8 cellular contexts compared by ENCODE assay signal in genomic region chr5:140106805-140107311, GRCh38. TPM values are rescaled to one million over a fixed set of nuclear protein-coding genes. Genes with fewer than 3 reads are reported as not detected.
A peak's percentile ranks its signal among the peaks of the same experiment; 100 is the strongest.
DNase-seq lines count a peak whose midpoint lies in the region; ATAC-seq, FAIRE-seq and TF ChIP-seq lines count a peak whose summit lies in the region.

No MANE protein-coding gene starts in this region.

- TF ChIP-seq CTCF in VCaP (conservative IDR thresholded peaks at IDR 0.05) (no peak), glutamatergic neuron (IDR thresholded peaks at IDR 0.05; ENCODE audit: partially characterized antibody, unreplicated experiment) (no peak)

- peaks cover 19% of the 10 kb centered on the region for H3K27me3 Mint-ChIP-seq in glutamatergic neuron (ENCODE audit: unreplicated experiment)

- peaks cover 7% of the 10 kb centered on the region for H3K4me1 Mint-ChIP-seq in glutamatergic neuron (ENCODE audit: low read depth, unreplicated experiment)

- ATAC-seq in sciatic nerve (peak; percentile 35), HG02623 (IDR thresholded peaks at IDR 0.05; ENCODE audit: unreplicated experiment) (no peak)

- H3K27ac Mint-ChIP-seq in glutamatergic neuron (ENCODE audit: unreplicated experiment): peak overlapping the region; percentile 53

- DNase-seq in GM12891 (ENCODE audit: insufficient read length, low spot score) (no peak), glutamatergic neuron (no peak), sciatic nerve (ENCODE audit: low spot score) (no peak), inferior parietal cortex (ENCODE audit: extremely low spot score) (no peak), NCI-H226 (no peak)
- no peak for DNase-seq in activated CD4-positive, alpha-beta T cell treated with anti-CD3 and anti-CD28 coated beads for 1 hour

- no peak for TF ChIP-seq POLR2A in GM12891 (IDR thresholded peaks at IDR 0.05; ENCODE audit: low read depth, low read length)

- H3K9me3 Mint-ChIP-seq in glutamatergic neuron (ENCODE audit: unreplicated experiment): peaks cover 11% of the 10 kb centered on the region

- H3K4me3 Mint-ChIP-seq in glutamatergic neuron (ENCODE audit: unreplicated experiment): peak overlapping the region; percentile 85

- FAIRE-seq in GM12891 (lab: Jason Lieb, UNC): peak; percentile 57

- H3K27ac ChIP-seq in VCaP: peak overlapping the region; percentile 97

- intact Hi-C loops in sciatic nerve (cut with DNase I): no loop called here

- no peaks in the 10 kb centered on the region for H3K36me3 Mint-ChIP-seq in glutamatergic neuron (ENCODE audit: unreplicated experiment)

TF ChIP-seq in GM12891, 5 proteins besides CTCF, POLR2A, EP300 and RAD21:
- no peak for TF ChIP-seq POU2F2 (IDR thresholded peaks at IDR 0.05; ENCODE audit: low read depth, low read length)
- TF ChIP-seq PAX5 (IDR thresholded peaks at IDR 0.05; ENCODE audit: insufficient read depth, low read length, severe bottlenecking): no peak
- TF ChIP-seq SPI1 (IDR thresholded peaks at IDR 0.05; ENCODE audit: low read depth, low read length): no peak
- TF ChIP-seq TAF1 (IDR thresholded peaks at IDR 0.05; ENCODE audit: low read depth, low read length): no peak

RNA-seq across cellular contexts. Expression of gene PURA, which starts 7.1 kb away (rescaled TPM):
- polyA plus RNA-seq in GM12891 (2012; ENCODE audit: low read depth, missing spikeins): 2.4 TPM
- total RNA-seq in glutamatergic neuron (ENCODE audit: unreplicated experiment): 4.1 TPM
- total RNA-seq in sciatic nerve: 61.0 TPM

RNA-seq across cellular contexts. Expression of gene IGIP, which starts 18.9 kb away (rescaled TPM):
- 0.82 TPM for polyA plus RNA-seq in GM12891 (2012; ENCODE audit: low read depth, missing spikeins)
- total RNA-seq in glutamatergic neuron (ENCODE audit: unreplicated experiment) (0.98 TPM), sciatic nerve (34.7 TPM)

Comparison
In these comparisons a context has a peak if more than half of its experiments do, and no peak if none do; other contexts are left out.
1. RNA of gene PURA, which starts 7.1 kb away (total RNA-seq): 61.0 TPM in sciatic nerve (single experiment); 4.1 TPM in glutamatergic neuron (single experiment); every median in the first group is over 10 times any median in the second.
2. RNA of gene IGIP, which starts 18.9 kb away (total RNA-seq): 34.7 TPM in sciatic nerve (single experiment); 0.98 TPM in glutamatergic neuron (single experiment); every median in the first group is over 10 times any median in the second.